1 cellular context compared by ENCODE assay signal in genomic region chr6:123849406-123849805, GRCh38.
TF ChIP-seq lines count a peak whose summit lies in the region.

No MANE protein-coding gene starts in this region.

TF ChIP-seq in GM23338, 12 proteins besides CTCF, POLR2A, EP300 and RAD21 (continued from another document):
- TF ChIP-seq, protein P1, sequence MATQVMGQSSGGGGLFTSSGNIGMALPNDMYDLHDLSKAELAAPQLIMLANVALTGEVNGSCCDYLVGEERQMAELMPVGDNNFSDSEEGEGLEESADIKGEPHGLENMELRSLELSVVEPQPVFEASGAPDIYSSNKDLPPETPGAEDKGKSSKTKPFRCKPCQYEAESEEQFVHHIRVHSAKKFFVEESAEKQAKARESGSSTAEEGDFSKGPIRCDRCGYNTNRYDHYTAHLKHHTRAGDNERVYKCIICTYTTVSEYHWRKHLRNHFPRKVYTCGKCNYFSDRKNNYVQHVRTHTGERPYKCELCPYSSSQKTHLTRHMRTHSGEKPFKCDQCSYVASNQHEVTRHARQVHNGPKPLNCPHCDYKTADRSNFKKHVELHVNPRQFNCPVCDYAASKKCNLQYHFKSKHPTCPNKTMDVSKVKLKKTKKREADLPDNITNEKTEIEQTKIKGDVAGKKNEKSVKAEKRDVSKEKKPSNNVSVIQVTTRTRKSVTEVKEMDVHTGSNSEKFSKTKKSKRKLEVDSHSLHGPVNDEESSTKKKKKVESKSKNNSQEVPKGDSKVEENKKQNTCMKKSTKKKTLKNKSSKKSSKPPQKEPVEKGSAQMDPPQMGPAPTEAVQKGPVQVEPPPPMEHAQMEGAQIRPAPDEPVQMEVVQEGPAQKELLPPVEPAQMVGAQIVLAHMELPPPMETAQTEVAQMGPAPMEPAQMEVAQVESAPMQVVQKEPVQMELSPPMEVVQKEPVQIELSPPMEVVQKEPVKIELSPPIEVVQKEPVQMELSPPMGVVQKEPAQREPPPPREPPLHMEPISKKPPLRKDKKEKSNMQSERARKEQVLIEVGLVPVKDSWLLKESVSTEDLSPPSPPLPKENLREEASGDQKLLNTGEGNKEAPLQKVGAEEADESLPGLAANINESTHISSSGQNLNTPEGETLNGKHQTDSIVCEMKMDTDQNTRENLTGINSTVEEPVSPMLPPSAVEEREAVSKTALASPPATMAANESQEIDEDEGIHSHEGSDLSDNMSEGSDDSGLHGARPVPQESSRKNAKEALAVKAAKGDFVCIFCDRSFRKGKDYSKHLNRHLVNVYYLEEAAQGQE (IDR thresholded peaks at IDR 0.05; ENCODE audit: unreplicated experiment), result no peak
